In genomic region chrX:153125696-153126095, GRCh38 we compare ENCODE assay signal across 4 cellular contexts. TPM values are rescaled to one million over a fixed set of nuclear protein-coding genes. Genes with fewer than 3 reads are reported as not detected.
"Had no signal": no experiment of that assay in that cellular context is flagged by ENCODE, and none has a peak within 500 bp of the region (broad histone marks: within the 10 kb centered on the region; RNA-seq: fewer than 3 reads in every experiment).

No MANE protein-coding gene starts in this region.

RNA-seq across cellular contexts. Expression of gene MAGEA1, which starts 53.4 kb away (rescaled TPM):
- total RNA-seq: HepG2, HT-29, IMR-90 had no signal
- polyA plus RNA-seq: HepG2, IgD-negative memory B cell, IMR-90 had no signal

RNA-seq across cellular contexts. Expression of gene PNMA6A, which starts 53.4 kb away (rescaled TPM):
- total RNA-seq: HT-29 had no signal
